Comparison of ENCODE assay signal across 25 cellular contexts in the genomic region with DNA sequence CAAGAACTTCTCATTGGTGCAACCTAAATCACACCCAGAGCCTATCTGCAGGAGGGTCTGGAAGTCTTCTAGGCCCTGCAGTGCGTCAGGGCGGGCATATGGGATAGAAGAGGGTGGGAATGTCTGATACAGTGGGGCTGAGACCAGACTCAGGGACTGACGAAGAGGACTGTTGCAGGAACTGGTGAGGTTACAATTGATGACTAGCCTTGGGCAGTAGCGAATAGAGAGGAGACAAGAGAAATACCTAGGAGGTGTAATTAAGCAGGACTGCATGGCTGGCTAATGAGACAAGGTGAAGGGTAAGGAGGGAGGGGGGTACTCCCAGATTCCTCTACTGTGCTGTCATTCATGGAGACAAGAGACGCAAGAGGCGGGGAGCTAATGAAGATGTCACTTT.
"Had no signal": no experiment of that assay in that cellular context is flagged by ENCODE, and none has a peak within 500 bp of the region (broad histone marks: within the 10 kb centered on the region; RNA-seq: fewer than 3 reads in every experiment).

No MANE protein-coding gene starts in this region.

- H3K4me1 ChIP-seq: breast epithelium, SJCRH30 had no signal

- H3K36me3 ChIP-seq: adrenal gland, breast epithelium, SJCRH30 had no signal

- H3K27ac ChIP-seq: adrenal gland, breast epithelium, KMS-11, RWPE1, SJCRH30 had no signal

- H3K27me3 ChIP-seq: adrenal gland, breast epithelium, SJCRH30 had no signal

- H3K4me3 ChIP-seq: adrenal gland, breast epithelium, SJCRH30 had no signal

- H3K9me3 ChIP-seq: adrenal gland, breast epithelium, SJCRH30 had no signal

- DNase-seq: activated CD4-positive, alpha-beta T cell treated with anti-CD3 and anti-CD28 coated beads for 48 hours; activated CD4-positive, alpha-beta T cell treated with anti-CD3 and anti-CD28 coated beads, Interleukin-2, amount 50 U/mL, for 4 hours; activated CD4-positive, CD25-positive, alpha-beta regulatory T cell treated with anti-CD3 and anti-CD28 coated beads, Interleukin-2, amount 50 U/mL, for 72 hours; activated CD8-positive, alpha-beta memory T cell treated with anti-CD3 and anti-CD28 coated beads, Interleukin-2, amount 50 U/mL, for 48 hours; activated CD8-positive, alpha-beta T cell treated with anti-CD3 and anti-CD28 coated beads, Interleukin-2, amount 10 ng/mL, durations not matched to agents 7 days and 5 days; activated naive CD4-positive, alpha-beta T cell treated with anti-CD3 and anti-CD28 coated beads, Interleukin-2, amount 50 U/mL, for 16 hours; activated naive CD8-positive, alpha-beta T cell treated with anti-CD3 and anti-CD28 coated beads, Interleukin-2, amount 10 ng/mL, durations not matched to agents 7 days and 5 days; activated T-cell treated with anti-CD3 and anti-CD28 coated beads, Interleukin-2, amount 50 U/mL, for 1 hour; adrenal gland; aorta; NCI-H1092; NCI-H1417; NCI-H1930; NCI-H2107; NCI-H345; NCI-H510A; NCI-H69; NK-92 treated with Interleukin-12 subunit alpha and Interleukin-12 subunit beta, amount 100 ng/mL, for 24 hours; OCI-M1; Right ventricle myocardium superior; SJCRH30; SW 1271 had no signal
